In genomic region chr15:70047386-70048195, GRCh38 we compare ENCODE assay signal across 16 cellular contexts. TPM values are rescaled to one million over a fixed set of nuclear protein-coding genes. Genes with fewer than 3 reads are reported as not detected.
DNase-seq lines count a peak whose midpoint lies in the region; ATAC-seq and TF ChIP-seq lines count a peak whose summit lies in the region.
"Had no signal": no experiment of that assay in that cellular context is flagged by ENCODE, and none has a peak within 500 bp of the region (broad histone marks: within the 10 kb centered on the region; RNA-seq: fewer than 3 reads in every experiment).

No MANE protein-coding gene starts in this region.

- no peak overlapping the region for H3K27ac Mint-ChIP-seq in progenitor cell of endocrine pancreas
- H3K27ac Mint-ChIP-seq: activated naive CD8-positive, alpha-beta T cell treated with anti-CD3 and anti-CD28 coated beads, Interleukin-2, amount 50 U/mL, for 24 hours had no signal

- H3K27me3 Mint-ChIP-seq in progenitor cell of endocrine pancreas = no peaks in the 10 kb centered on the region
- H3K27me3 Mint-ChIP-seq: activated naive CD8-positive, alpha-beta T cell treated with anti-CD3 and anti-CD28 coated beads, Interleukin-2, amount 50 U/mL, for 24 hours had no signal

- H3K27me3 ChIP-seq in right atrium auricular region (no peaks in the 10 kb centered on the region), lower lobe of right lung (ENCODE audit: low read depth) (no peaks in the 10 kb centered on the region), transverse colon (no peaks in the 10 kb centered on the region)
- H3K27me3 ChIP-seq: cardiac muscle cell, esophagus squamous epithelium, SJSA1 had no signal

- H3K4me1 ChIP-seq in right atrium auricular region (no peaks in the 10 kb centered on the region), lower lobe of right lung (peaks cover 5% of the 10 kb centered on the region), transverse colon (peaks cover 0 to 10% (median 2%) of the 10 kb centered on the region in 4 donors)
- H3K4me1 ChIP-seq: psoas muscle, SJSA1 had no signal

- H3K27ac ChIP-seq in right atrium auricular region (no peak overlapping the region), lower lobe of right lung (no peak overlapping the region), transverse colon (peak overlapping the region in 2 of 4 donors; percentile 29 to 50)
- H3K27ac ChIP-seq: cardiac muscle cell, psoas muscle, SJSA1 had no signal

- ATAC-seq in Right ventricle myocardium inferior (peak; percentile 58), lower lobe of right lung (peak in 1 of 2 donors; percentile 34)
- ATAC-seq: activated naive CD8-positive, alpha-beta T cell treated with anti-CD3 and anti-CD28 coated beads, Interleukin-2, amount 50 U/mL, for 24 hours had no signal

- in situ Hi-C loops in transverse colon (cut with MboI; ENCODE audit: low pct_ligation_motif_present in 1 of 4, low pct_unique_long_range_greater_than_20kb in 1 of 4, low sequenced_read_pairs in 3 of 4) = no loop called here

- DNase-seq in Right ventricle myocardium inferior (ENCODE audit: missing footprints) (no peak), right atrium auricular region (ENCODE audit: low spot score) (no peak), astrocyte of the hippocampus (ENCODE audit: low read depth, low spot score) (peak; percentile 55), lower lobe of right lung (peak; percentile 38), transverse colon (peak; percentile 43), progenitor cell of endocrine pancreas (ENCODE audit: low spot score, unreplicated experiment) (no peak), NCI-H345 treated with DMSO at 0.1 percent for 48 hours (lab: John Stamatoyannopoulos, UW; ENCODE audit: unreplicated experiment) (no peak)
- DNase-seq in activated CD4-positive, alpha-beta T cell treated with anti-CD3 and anti-CD28 coated beads, Interleukin-2, amount 50 U/mL, for 4 hours = no peak
- DNase-seq: activated CD4-positive, alpha-beta T cell treated with anti-CD3 and anti-CD28 coated beads for 4 hours; activated naive CD8-positive, alpha-beta T cell treated with anti-CD3 and anti-CD28 coated beads, Interleukin-2, amount 50 U/mL, for 24 hours; esophagus squamous epithelium; GF-D8; NCI-H1694; psoas muscle had no signal

- 75 to 95% methylated on average over 6 to 17 of the region's 17 CpGs for WGBS in transverse colon (ENCODE audit: low coverage in 1 of 2), 2 donors

- TF ChIP-seq CTCF in right atrium auricular region (IDR thresholded peaks at IDR 0.05) (no peak), lower lobe of right lung (IDR thresholded peaks at IDR 0.05) (no peak), transverse colon (IDR thresholded peaks at IDR 0.05) (no peak), progenitor cell of endocrine pancreas (IDR thresholded peaks at IDR 0.05; ENCODE audit: unreplicated experiment) (no peak)

- intact Hi-C loops in Right ventricle myocardium inferior (cut with DNase I) (no loop called here), lower lobe of right lung (cut with DNase I) (no loop called here), transverse colon (cut with DNase I; ENCODE audit: low total_unique reads) (no loop called here)

- no peak overlapping the region for H3K4me3 Mint-ChIP-seq in progenitor cell of endocrine pancreas (ENCODE audit: low read depth)
- H3K4me3 Mint-ChIP-seq: activated naive CD8-positive, alpha-beta T cell treated with anti-CD3 and anti-CD28 coated beads, Interleukin-2, amount 50 U/mL, for 24 hours had no signal

- peaks cover 23% of the 10 kb centered on the region for H3K36me3 Mint-ChIP-seq in progenitor cell of endocrine pancreas (ENCODE audit: insufficient read depth)

- no peak for TF ChIP-seq EP300 in transverse colon (IDR thresholded peaks at IDR 0.05; ENCODE audit: low read depth)

- H3K9me3 Mint-ChIP-seq in progenitor cell of endocrine pancreas (ENCODE audit: low read depth) = no peaks in the 10 kb centered on the region
- H3K9me3 Mint-ChIP-seq: activated naive CD8-positive, alpha-beta T cell treated with anti-CD3 and anti-CD28 coated beads, Interleukin-2, amount 50 U/mL, for 24 hours had no signal

- H3K9me3 ChIP-seq in right atrium auricular region (no peaks in the 10 kb centered on the region), lower lobe of right lung (no peaks in the 10 kb centered on the region), transverse colon (no peaks in the 10 kb centered on the region)
- H3K9me3 ChIP-seq: esophagus squamous epithelium, psoas muscle, SJSA1 had no signal

- no peak for TF ChIP-seq POLR2A in transverse colon (IDR thresholded peaks at IDR 0.05)

- no peaks in the 10 kb centered on the region for H3K4me1 Mint-ChIP-seq in progenitor cell of endocrine pancreas (ENCODE audit: low read depth)
- H3K4me1 Mint-ChIP-seq: activated naive CD8-positive, alpha-beta T cell treated with anti-CD3 and anti-CD28 coated beads, Interleukin-2, amount 50 U/mL, for 24 hours had no signal

- H3K4me3 ChIP-seq in right atrium auricular region = no peak overlapping the region
- no peak overlapping the region for H3K4me3 ChIP-seq in lower lobe of right lung
- no peak overlapping the region for H3K4me3 ChIP-seq in transverse colon
- H3K4me3 ChIP-seq: cardiac muscle cell, esophagus squamous epithelium, psoas muscle, SJSA1 had no signal

- H3K36me3 ChIP-seq in right atrium auricular region (peaks cover 32% of the 10 kb centered on the region), lower lobe of right lung (peaks cover 51% of the 10 kb centered on the region), transverse colon (peaks cover 0 to 30% (median 11%) of the 10 kb centered on the region in 4 donors)

RNA-seq across cellular contexts. Expression of gene TLE3, which starts 50.1 kb away (rescaled TPM):
- total RNA-seq in Right ventricle myocardium inferior (14.1 TPM), right atrium auricular region (10 to 100 TPM; 23.3 to 61.7 TPM), lower lobe of right lung (63.7 TPM), transverse colon (100 to 1,000 TPM in 2 of 4 donors, 10 to 100 TPM in 2; 49.8 to 223 (median 114) TPM), progenitor cell of endocrine pancreas (113 and 124 TPM in 2 replicates)

Comparison
In these comparisons a context has a peak if more than half of its experiments do, and no peak if none do; other contexts are left out.
1. DNase-seq: peak in astrocyte of the hippocampus (single experiment), lower lobe of right lung (single experiment) and transverse colon (single experiment); none in Right ventricle myocardium inferior (single experiment), right atrium auricular region (single experiment), progenitor cell of endocrine pancreas (single experiment), activated CD4-positive, alpha-beta T cell treated with anti-CD3 and anti-CD28 coated beads, Interleukin-2, amount 50 U/mL, for 4 hours (0 of 2) and NCI-H345 treated with DMSO at 0.1 percent for 48 hours (single experiment).